17 cellular contexts compared by ENCODE assay signal in genomic region chr11:14614223-14614622, GRCh38. TPM values are rescaled to one million over a fixed set of nuclear protein-coding genes. Genes with fewer than 3 reads are reported as not detected.
DNase-seq lines count a peak whose midpoint lies in the region; ATAC-seq and TF ChIP-seq lines count a peak whose summit lies in the region.
"Had no signal": no experiment of that assay in that cellular context is flagged by ENCODE, and none has a peak within 500 bp of the region (broad histone marks: within the 10 kb centered on the region; RNA-seq: fewer than 3 reads in every experiment).

No MANE protein-coding gene starts in this region.

- no peak for DNase-seq in natural killer cell treated with Interleukin-12 subunit alpha and Interleukin-12 subunit beta and Interleukin-15 and Interleukin-18, amount 100 ng/mL, for 72 hours (ENCODE audit: low spot score)
- DNase-seq in natural killer cell = no peak
- no peak for DNase-seq in activated naive CD8-positive, alpha-beta T cell treated with anti-CD3 and anti-CD28 coated beads, Interleukin-2, amount 50 U/mL, for 24 hours
- no peak for DNase-seq in stimulated activated naive CD8-positive, alpha-beta T cell treated with anti-CD3 and anti-CD28 coated beads, Interleukin-15, Interleukin-2, amounts not matched to agents 100 U/mL and 50 U/mL, for 24 hours
- DNase-seq in Right ventricle myocardium inferior (ENCODE audit: missing footprints) = no peak
- no peak for DNase-seq in cardiac septum (ENCODE audit: low spot score)
- DNase-seq in posterior cingulate gyrus = no peak
- DNase-seq: AML-193, DMS153, DND-41, MM.1S, NCI-H2029, NCI-H446, NCI-H524 treated with DMSO at 0.1 percent for 48 hours, NCI-H774 had no signal

- peak overlapping the region; percentile 43 for H3K4me3 Mint-ChIP-seq in natural killer cell treated with Interleukin-12 subunit alpha and Interleukin-12 subunit beta and Interleukin-15 and Interleukin-18, amount 100 ng/mL, for 72 hours
- H3K4me3 Mint-ChIP-seq in natural killer cell = no peak overlapping the region
- H3K4me3 Mint-ChIP-seq in activated naive CD8-positive, alpha-beta T cell treated with anti-CD3 and anti-CD28 coated beads, Interleukin-2, amount 50 U/mL, for 24 hours = no peak overlapping the region
- H3K4me3 Mint-ChIP-seq: IgD-negative memory B cell had no signal

- peaks cover 18% of the 10 kb centered on the region for H3K36me3 Mint-ChIP-seq in natural killer cell treated with Interleukin-12 subunit alpha and Interleukin-12 subunit beta and Interleukin-15 and Interleukin-18, amount 100 ng/mL, for 72 hours
- no peaks in the 10 kb centered on the region for H3K36me3 Mint-ChIP-seq in natural killer cell
- peaks cover 49% of the 10 kb centered on the region for H3K36me3 Mint-ChIP-seq in activated naive CD8-positive, alpha-beta T cell treated with anti-CD3 and anti-CD28 coated beads, Interleukin-2, amount 50 U/mL, for 24 hours (ENCODE audit: low read depth)

- TF ChIP-seq CTCF in natural killer cell (IDR thresholded peaks at IDR 0.05) = no peak

- peaks cover 28 to 34% of the 10 kb centered on the region in 2 donors for H3K4me1 Mint-ChIP-seq in natural killer cell treated with Interleukin-12 subunit alpha and Interleukin-12 subunit beta and Interleukin-15 and Interleukin-18, amount 100 ng/mL, for 72 hours (ENCODE audit: low read depth in 2 of 2)
- peaks cover 0 to 10% of the 10 kb centered on the region in 2 donors for H3K4me1 Mint-ChIP-seq in natural killer cell
- peaks cover 52% of the 10 kb centered on the region for H3K4me1 Mint-ChIP-seq in activated naive CD8-positive, alpha-beta T cell treated with anti-CD3 and anti-CD28 coated beads, Interleukin-2, amount 50 U/mL, for 24 hours

- H3K27ac Mint-ChIP-seq in natural killer cell treated with Interleukin-12 subunit alpha and Interleukin-12 subunit beta and Interleukin-15 and Interleukin-18, amount 100 ng/mL, for 72 hours = peak overlapping the region; percentile 31 to 32
- no peak overlapping the region for H3K27ac Mint-ChIP-seq in natural killer cell
- H3K27ac Mint-ChIP-seq in activated naive CD8-positive, alpha-beta T cell treated with anti-CD3 and anti-CD28 coated beads, Interleukin-2, amount 50 U/mL, for 24 hours = peak overlapping the region; percentile 20

- intact Hi-C loops in natural killer cell (cut with micrococcal nuclease) (no loop called here), Right ventricle myocardium inferior (cut with DNase I) (no loop called here), cardiac septum (cut with DNase I) (no loop called here), posterior cingulate gyrus (cut with DNase I) (no loop called here)

- no peak for ATAC-seq in natural killer cell treated with Interleukin-12 subunit alpha and Interleukin-12 subunit beta and Interleukin-15 and Interleukin-18, amount 100 ng/mL, for 72 hours
- ATAC-seq in natural killer cell (no peak), Right ventricle myocardium inferior (no peak)
- peak; percentile 59 for ATAC-seq in activated naive CD8-positive, alpha-beta T cell treated with anti-CD3 and anti-CD28 coated beads, Interleukin-2, amount 50 U/mL, for 24 hours
- ATAC-seq in stimulated activated naive CD8-positive, alpha-beta T cell treated with anti-CD3 and anti-CD28 coated beads, Interleukin-15, Interleukin-2, amounts not matched to agents 100 U/mL and 50 U/mL, for 24 hours = peak; percentile 49
- ATAC-seq: A549 had no signal

- H3K27me3 Mint-ChIP-seq in natural killer cell treated with Interleukin-12 subunit alpha and Interleukin-12 subunit beta and Interleukin-15 and Interleukin-18, amount 100 ng/mL, for 72 hours = no peaks in the 10 kb centered on the region
- no peaks in the 10 kb centered on the region for H3K27me3 Mint-ChIP-seq in natural killer cell (ENCODE audit: low read depth in 2 of 2)
- H3K27me3 Mint-ChIP-seq in activated naive CD8-positive, alpha-beta T cell treated with anti-CD3 and anti-CD28 coated beads, Interleukin-2, amount 50 U/mL, for 24 hours = no peaks in the 10 kb centered on the region
- H3K27me3 Mint-ChIP-seq: IgD-negative memory B cell had no signal

- H3K9me3 Mint-ChIP-seq in natural killer cell treated with Interleukin-12 subunit alpha and Interleukin-12 subunit beta and Interleukin-15 and Interleukin-18, amount 100 ng/mL, for 72 hours = no peaks in the 10 kb centered on the region
- H3K9me3 Mint-ChIP-seq in natural killer cell = no peaks in the 10 kb centered on the region
- no peaks in the 10 kb centered on the region for H3K9me3 Mint-ChIP-seq in activated naive CD8-positive, alpha-beta T cell treated with anti-CD3 and anti-CD28 coated beads, Interleukin-2, amount 50 U/mL, for 24 hours
- H3K9me3 Mint-ChIP-seq: IgD-negative memory B cell had no signal

RNA-seq across cellular contexts. Expression of gene PDE3B, which starts 29.4 kb away (rescaled TPM):
- 10 to 100 TPM; 17.7 to 56.8 TPM for total RNA-seq in natural killer cell treated with Interleukin-12 subunit alpha and Interleukin-12 subunit beta and Interleukin-15 and Interleukin-18, amount 100 ng/mL, for 72 hours
- total RNA-seq in natural killer cell (10 to 100 TPM; 18.2 to 42.3 (median 34.5) TPM), Right ventricle myocardium inferior (4.5 TPM), cardiac septum (8.7 TPM)

Comparison
In these comparisons a context has a peak if more than half of its experiments do, and no peak if none do; other contexts are left out.
1. H3K27ac Mint-ChIP-seq: peak in natural killer cell treated with Interleukin-12 subunit alpha and Interleukin-12 subunit beta and Interleukin-15 and Interleukin-18, amount 100 ng/mL, for 72 hours (2 of 2) and activated naive CD8-positive, alpha-beta T cell treated with anti-CD3 and anti-CD28 coated beads, Interleukin-2, amount 50 U/mL, for 24 hours (single experiment); none in natural killer cell (0 of 2).
2. ATAC-seq: peak in activated naive CD8-positive, alpha-beta T cell treated with anti-CD3 and anti-CD28 coated beads, Interleukin-2, amount 50 U/mL, for 24 hours (single experiment) and stimulated activated naive CD8-positive, alpha-beta T cell treated with anti-CD3 and anti-CD28 coated beads, Interleukin-15, Interleukin-2, amounts not matched to agents 100 U/mL and 50 U/mL, for 24 hours (single experiment); none in natural killer cell treated with Interleukin-12 subunit alpha and Interleukin-12 subunit beta and Interleukin-15 and Interleukin-18, amount 100 ng/mL, for 72 hours (0 of 2), natural killer cell (0 of 3) and Right ventricle myocardium inferior (single experiment).